Comparison of ENCODE assay signal across 23 cellular contexts in genomic region chr7:7479275-7479674, GRCh38. TPM values are rescaled to one million over a fixed set of nuclear protein-coding genes. Genes with fewer than 3 reads are reported as not detected.
"Had no signal": no experiment of that assay in that cellular context is flagged by ENCODE, and none has a peak within 500 bp of the region (broad histone marks: within the 10 kb centered on the region; RNA-seq: fewer than 3 reads in every experiment).

No MANE protein-coding gene starts in this region.

- H3K36me3 ChIP-seq: heart left ventricle, lower lobe of right lung, prostate gland, right lobe of liver, spleen, suprapubic skin, thoracic aorta, tibial artery, uterus had no signal

- H3K27me3 ChIP-seq: heart left ventricle, pancreas, right lobe of liver, spleen, suprapubic skin, tibial artery, uterus had no signal

- H3K27ac ChIP-seq: lower lobe of right lung, pancreas, prostate gland, right lobe of liver, spleen, suprapubic skin, thoracic aorta, tibial artery, uterus had no signal

- ATAC-seq: heart left ventricle; lower lobe of right lung; naive thymus-derived CD8-positive, alpha-beta T cell; pancreas; right lobe of liver; stimulated activated effector memory CD8-positive, alpha-beta T cell treated with anti-CD3 and anti-CD28 coated beads, Interleukin-12 subunit alpha, Interleukin-12 subunit beta, amount 100 ng/mL, for 72 hours had no signal

- H3K9me3 ChIP-seq: pancreas, prostate gland, right lobe of liver, thoracic aorta, uterus had no signal

- H3K4me3 ChIP-seq: heart left ventricle, lower lobe of right lung, pancreas, prostate gland, right lobe of liver, spleen, suprapubic skin, thoracic aorta, tibial artery, uterus had no signal

- H3K4me1 ChIP-seq: heart left ventricle, lower lobe of right lung, pancreas, prostate gland, right lobe of liver, suprapubic skin, tibial artery, uterus had no signal

- DNase-seq: heart left ventricle; hypothalamus; immature natural killer cell; kidney; lower lobe of right lung; mammary epithelial cell; mesenchymal stem cell; naive thymus-derived CD8-positive, alpha-beta T cell; nucleus accumbens; retina; right lobe of liver; small intestine; spleen; stimulated activated CD4-positive, alpha-beta T cell treated with anti-CD3 and anti-CD28 coated beads, Interleukin-4, amount 100 ng/mL, for 24 hours; stimulated activated naive CD4-positive, alpha-beta T cell; tibial artery; trophoblast cell; uterus had no signal

RNA-seq across cellular contexts. Expression of gene COL28A1, which starts 56.4 kb away (rescaled TPM):
- polyA plus RNA-seq: immature natural killer cell; mammary epithelial cell; naive thymus-derived CD8-positive, alpha-beta T cell had no signal
